Comparison of ENCODE assay signal across 1 cellular context in genomic region chr16:84612686-84613085, GRCh38.
TF ChIP-seq lines count a peak whose summit lies in the region.

No MANE protein-coding gene starts in this region.

TF ChIP-seq in HEK293T, 16 proteins besides CTCF, POLR2A, EP300 and RAD21 (continued from another document):
- TF ChIP-seq HDGF (IDR thresholded peaks at IDR 0.05; ENCODE audit: borderline replicate concordance) (no peak), SP1 (IDR thresholded peaks at IDR 0.05) (no peak), BHLHE40 (IDR thresholded peaks at IDR 0.05; ENCODE audit: borderline replicate concordance) (no peak), ARNT (IDR thresholded peaks at IDR 0.05) (no peak), PKNOX1 (IDR thresholded peaks at IDR 0.05) (no peak), TARDBP (IDR thresholded peaks at IDR 0.05) (no peak), FOXK2 (IDR thresholded peaks at IDR 0.05) (no peak), ZNF384 (IDR thresholded peaks at IDR 0.05) (no peak), FOXA1 (IDR thresholded peaks at IDR 0.05) (no peak), L3MBTL2 (conservative IDR thresholded peaks at IDR 0.05) (no peak), NFRKB (IDR thresholded peaks at IDR 0.05) (no peak), LEF1 (IDR thresholded peaks at IDR 0.05; ENCODE audit: borderline replicate concordance) (no peak)
